1 cellular context compared by ENCODE assay signal in genomic region chr13:102907886-102908515, GRCh38.
A peak's percentile ranks its signal among the peaks of the same experiment; 100 is the strongest.
TF ChIP-seq lines count a peak whose summit lies in the region.

No MANE protein-coding gene starts in this region.

TF ChIP-seq in HepG2, 621 proteins besides CTCF, POLR2A, EP300 and RAD21 (continued from another document):
- peak; percentile 8; the same call in 1 of the 2 replicates for TF ChIP-seq ARID3A (IDR thresholded peaks at IDR 0.05; ENCODE audit: low read depth, low read length)
- peak; percentile 15; the same call in 1 of the 2 replicates for TF ChIP-seq HNF4A (CRISPR knock-in tag; IDR thresholded peaks at IDR 0.05)
